In genomic region chr12:109892165-109892715, GRCh38 we compare ENCODE assay signal across 1 cellular context.
TF ChIP-seq lines count a peak whose summit lies in the region.

No MANE protein-coding gene starts in this region.

TF ChIP-seq in HepG2, 621 proteins besides CTCF, POLR2A, EP300 and RAD21:
- TF ChIP-seq EHMT2 (IDR thresholded peaks at IDR 0.05; ENCODE audit: borderline replicate concordance, low read depth, low read length) (no peak), RARA (CRISPR knock-in tag; IDR thresholded peaks at IDR 0.05) (peak; percentile 82), FOXP1 (IDR thresholded peaks at IDR 0.05) (no peak), FOXP1 (CRISPR knock-in tag; IDR thresholded peaks at IDR 0.05) (no peak), ZNF3 (CRISPR knock-in tag; IDR thresholded peaks at IDR 0.05) (0 out of 2 replicates have a peak, but pooled peaks have one; percentile 25), BCL6 (CRISPR knock-in tag; IDR thresholded peaks at IDR 0.05) (peak; percentile 50; the same call in 1 of the 2 replicates)
